29 cellular contexts compared by ENCODE assay signal in the genomic region with DNA sequence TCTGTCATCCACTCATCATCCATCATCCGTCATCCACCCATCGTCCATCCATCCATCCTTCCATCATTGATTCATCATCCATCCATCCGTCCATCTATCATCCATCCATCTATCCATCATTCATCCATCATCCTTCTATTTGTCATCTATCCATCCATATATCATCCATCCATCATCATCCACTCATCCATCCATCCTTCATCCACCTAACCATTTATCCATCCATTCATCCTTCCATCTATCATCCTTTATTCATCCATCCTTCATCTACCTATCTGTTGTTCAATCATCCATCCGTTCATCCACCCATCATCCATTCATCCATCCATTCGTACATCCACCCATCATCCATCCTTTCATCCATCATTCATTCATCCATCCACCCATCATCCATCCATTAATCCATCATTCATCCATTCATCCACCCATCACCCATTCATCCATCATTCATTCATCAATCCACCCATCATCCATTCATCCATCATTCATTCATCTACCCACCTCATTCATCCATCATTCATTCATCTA.
"Had no signal": no experiment of that assay in that cellular context is flagged by ENCODE, and none has a peak within 500 bp of the region (broad histone marks: within the 10 kb centered on the region; RNA-seq: fewer than 3 reads in every experiment).

No MANE protein-coding gene starts in this region.

- H3K27ac ChIP-seq: ascending aorta, coronary artery, dorsolateral prefrontal cortex, esophagus muscularis mucosa, foreskin keratinocyte, gastrocnemius medialis, heart left ventricle, VCaP had no signal

- H3K36me3 ChIP-seq: ascending aorta, esophagus muscularis mucosa, gastrocnemius medialis, heart left ventricle had no signal

- H3K4me1 ChIP-seq: ascending aorta, foreskin keratinocyte had no signal

- DNase-seq: activated CD4-positive, alpha-beta memory T cell treated with anti-CD3 and anti-CD28 coated beads, Interleukin-2, amount 10 ng/mL, durations not matched to agents 7 days and 5 days; activated CD4-positive, alpha-beta T cell treated with anti-CD3 and anti-CD28 coated beads for 1 hour; activated CD4-positive, alpha-beta T cell treated with anti-CD3 and anti-CD28 coated beads for 4 hours; activated CD4-positive, alpha-beta T cell treated with anti-CD3 and anti-CD28 coated beads, Interleukin-2, amount 10 ng/mL, durations not matched to agents 7 days and 5 days; activated CD4-positive, alpha-beta T cell treated with anti-CD3 and anti-CD28 coated beads, Interleukin-2, amount 50 U/mL, for 4 hours; activated CD8-positive, alpha-beta memory T cell treated with anti-CD3 and anti-CD28 coated beads, Interleukin-2, amount 50 U/mL, for 48 hours; activated gamma-delta T cell; activated naive CD4-positive, alpha-beta T cell; activated naive CD4-positive, alpha-beta T cell treated with anti-CD3 and anti-CD28 coated beads, Interleukin-2, amount 10 ng/mL, durations not matched to agents 7 days and 5 days; activated naive CD8-positive, alpha-beta T cell treated with anti-CD3 and anti-CD28 coated beads, Interleukin-2, amount 10 ng/mL, durations not matched to agents 7 days and 5 days; activated T-cell treated with anti-CD3 and anti-CD28 coated beads for 4 hours; activated T-cell treated with anti-CD3 and anti-CD28 coated beads, Interleukin-2, amount 50 U/mL, for 24 hours; activated T-cell treated with anti-CD3 and anti-CD28 coated beads, Interleukin-2, amount 50 U/mL, for 72 hours; effector memory CD4-positive, alpha-beta T cell; endodermal cell; erythroblast; foreskin keratinocyte; gastrocnemius medialis; glutamatergic neuron; heart left ventricle; T-helper 2 cell had no signal

- ATAC-seq: activated naive CD4-positive, alpha-beta T cell treated with anti-CD3 and anti-CD28 coated beads, Interleukin-2, amount 50 U/mL, for 72 hours; activated T-cell treated with anti-CD3 and anti-CD28 coated beads, Interleukin-2, amount 50 U/mL, for 72 hours; foreskin keratinocyte; gastrocnemius medialis; heart left ventricle; WTC11 had no signal

- FAIRE-seq: TTC549 had no signal

- H3K9me3 ChIP-seq: ascending aorta, esophagus muscularis mucosa, gastrocnemius medialis, heart left ventricle had no signal

- H3K4me3 ChIP-seq: ascending aorta, coronary artery, dorsolateral prefrontal cortex, esophagus muscularis mucosa, gastrocnemius medialis, heart left ventricle had no signal

- H3K27me3 ChIP-seq: ascending aorta, foreskin keratinocyte, gastrocnemius medialis had no signal
